12 cellular contexts compared by ENCODE assay signal in genomic region chr6:73655341-73655917, GRCh38. TPM values are rescaled to one million over a fixed set of nuclear protein-coding genes. Genes with fewer than 3 reads are reported as not detected.
DNase-seq lines count a peak whose midpoint lies in the region; ATAC-seq, FAIRE-seq and TF ChIP-seq lines count a peak whose summit lies in the region.
"Had no signal": no experiment of that assay in that cellular context is flagged by ENCODE, and none has a peak within 500 bp of the region (broad histone marks: within the 10 kb centered on the region; RNA-seq: fewer than 3 reads in every experiment).

No MANE protein-coding gene starts in this region.

- H3K4me1 ChIP-seq in A549 (peaks cover 16% of the 10 kb centered on the region; the same call in 2 of the 3 replicates), HEK293 (ENCODE audit: control insufficient read depth, insufficient read depth, low read length) (no peaks in the 10 kb centered on the region; the same call in 1 of the 2 replicates), astrocyte (ENCODE audit: insufficient read depth, low read length) (peaks cover 8% of the 10 kb centered on the region), mucosa of rectum (ENCODE audit: control insufficient read depth in 2 of 2, insufficient read depth in 2 of 2, low read length in 2 of 2) (peaks cover 0 to 5% of the 10 kb centered on the region in 2 donors)

- H3K27ac Mint-ChIP-seq in astrocyte (ENCODE audit: unreplicated experiment), result no peak overlapping the region
- no peak overlapping the region for H3K27ac Mint-ChIP-seq in chondrocyte (ENCODE audit: unreplicated experiment)

- H3K36me3 Mint-ChIP-seq in astrocyte (ENCODE audit: low read depth, unreplicated experiment) (no peaks in the 10 kb centered on the region), chondrocyte (ENCODE audit: low read depth) (no peaks in the 10 kb centered on the region)

- H3K9me3 Mint-ChIP-seq in astrocyte (ENCODE audit: unreplicated experiment) (no peaks in the 10 kb centered on the region), chondrocyte (ENCODE audit: low read depth) (no peaks in the 10 kb centered on the region)

- H3K36me3 ChIP-seq in HEK293 (ENCODE audit: control insufficient read depth in 2 of 2, insufficient read depth in 1 of 2, low read length in 2 of 2), result no peaks in the 10 kb centered on the region; a peak in 1 of 3 replicates
- no peaks in the 10 kb centered on the region for H3K36me3 ChIP-seq in astrocyte (ENCODE audit: insufficient read depth, low read length)
- no peaks in the 10 kb centered on the region for H3K36me3 ChIP-seq in mucosa of rectum (ENCODE audit: control insufficient read depth in 2 of 2, insufficient read depth in 2 of 2, low read length in 2 of 2)
- H3K36me3 ChIP-seq: cardiac muscle cell had no signal

- H3K27me3 ChIP-seq in astrocyte (ENCODE audit: insufficient read depth, low read length), result no peaks in the 10 kb centered on the region
- no peaks in the 10 kb centered on the region for H3K27me3 ChIP-seq in mucosa of rectum (ENCODE audit: control insufficient read depth in 2 of 2, insufficient read depth in 2 of 2, low read length in 2 of 2)
- H3K27me3 ChIP-seq: cardiac muscle cell had no signal

- H3K4me3 ChIP-seq in A549 (peak overlapping the region; percentile 86), HEK293 (ENCODE audit: low read depth, low read length) (no peak overlapping the region), astrocyte (ENCODE audit: insufficient read depth, low read depth, low read length) (no peak overlapping the region), mucosa of rectum (ENCODE audit: low read length in 2 of 2) (peak overlapping the region; percentile 95 to 96)

- H3K4me1 Mint-ChIP-seq in astrocyte (ENCODE audit: low read depth, unreplicated experiment) (peaks cover 5% of the 10 kb centered on the region), chondrocyte (ENCODE audit: low read depth) (peaks cover 24% of the 10 kb centered on the region)

- ATAC-seq in A549 (no peak), HG03378 (IDR thresholded peaks at IDR 0.05; ENCODE audit: unreplicated experiment) (no peak), HG03025 (IDR thresholded peaks at IDR 0.05; ENCODE audit: low FRiP score, unreplicated experiment) (no peak)
- ATAC-seq: left cardiac atrium had no signal

- CTCF ChIA-PET in A549 (lab: Yijun Ruan, JAX), result interaction anchor here (1.1 to 3.4 kb wide), 3 partner anchors 20 to 84 kb away, joined by 3 to 15 read pairs (median 8); no protein-coding TSS in a partner anchor
- CTCF ChIA-PET in HEK293 (lab: Yijun Ruan, JAX), result interaction anchor here (1.0 to 1.7 kb wide), 4 partner anchors 17 to 1553 kb away, joined by 3 to 10 read pairs (median 6); no protein-coding TSS in a partner anchor

- no peak for TF ChIP-seq POLR2A in A549 (IDR thresholded peaks at IDR 0.05; ENCODE audit: low read length)

- H3K4me3 Mint-ChIP-seq in astrocyte (ENCODE audit: unreplicated experiment) (peak overlapping the region; percentile 10), chondrocyte (ENCODE audit: unreplicated experiment) (no peak overlapping the region)

- POLR2A ChIA-PET in A549 (lab: Yijun Ruan, JAX) (interaction anchor here (1.1 to 1.3 kb wide), 2 partner anchors 8 to 132 kb away, joined by 3 read pairs; no protein-coding TSS in a partner anchor), HEK293 (lab: Yijun Ruan, JAX) (interaction anchor here (1.4 to 3.9 kb wide), 3 partner anchors 8 to 133 kb away, joined by 3 to 88 read pairs (median 3); partner anchors contain the start of gene EEF1A1)

- no peaks in the 10 kb centered on the region for H3K9me3 ChIP-seq in A549
- no peaks in the 10 kb centered on the region for H3K9me3 ChIP-seq in HEK293 (ENCODE audit: control insufficient read depth, insufficient read depth, low read depth, low read length)
- no peaks in the 10 kb centered on the region for H3K9me3 ChIP-seq in astrocyte (ENCODE audit: insufficient read depth, low read depth, low read length)
- no peaks in the 10 kb centered on the region for H3K9me3 ChIP-seq in mucosa of rectum (ENCODE audit: control insufficient read depth in 2 of 2, low read length in 2 of 2)

- H3K79me2 ChIP-seq in astrocyte (ENCODE audit: insufficient read depth, low read length), result peaks cover 19% of the 10 kb centered on the region

- TF ChIP-seq CTCF in A549 (IDR thresholded peaks at IDR 0.05) (no peak), HEK293 (tag by site-specific recombination; IDR thresholded peaks at IDR 0.05) (no peak), astrocyte (IDR thresholded peaks at IDR 0.05; ENCODE audit: insufficient read depth, low read depth, low read length) (no peak), chondrocyte (IDR thresholded peaks at IDR 0.05) (no peak)

- H4K20me1 ChIP-seq in astrocyte (ENCODE audit: insufficient read depth, low read length), result no peaks in the 10 kb centered on the region

- peak overlapping the region; percentile 87 for H3K4me2 ChIP-seq in A549
- H3K4me2 ChIP-seq in astrocyte (ENCODE audit: low read length), result no peak overlapping the region

- TF ChIP-seq EP300 in A549 (IDR thresholded peaks at IDR 0.05), result no peak

- FAIRE-seq in A549 (lab: Jason Lieb, UNC) (no peak), astrocyte (lab: Jason Lieb, UNC) (no peak)

- H3K27me3 Mint-ChIP-seq in astrocyte (ENCODE audit: low read depth, unreplicated experiment), result no peaks in the 10 kb centered on the region
- no peaks in the 10 kb centered on the region for H3K27me3 Mint-ChIP-seq in chondrocyte (ENCODE audit: low read depth)

- H3K27ac ChIP-seq in A549, result peak overlapping the region; percentile 90 to 97
- no peak overlapping the region for H3K27ac ChIP-seq in HEK293 (ENCODE audit: extremely low read depth, low read depth, low read length)
- no peak overlapping the region for H3K27ac ChIP-seq in astrocyte (ENCODE audit: low read depth, low read length)
- peak overlapping the region; percentile 97 for H3K27ac ChIP-seq in mucosa of rectum (ENCODE audit: low read depth in 2 of 2, low read length in 2 of 2)
- H3K27ac ChIP-seq: cardiac muscle cell had no signal

- H2AFZ ChIP-seq in astrocyte (ENCODE audit: low read depth, low read length), result no peak overlapping the region

- no peak for DNase-seq in A549 (ENCODE audit: low read depth in 1 of 2, low spot score in 1 of 2)
- DNase-seq in astrocyte (ENCODE audit: low read depth), result no peak
- no peak for DNase-seq in chondrocyte (ENCODE audit: low spot score)
- no peak for DNase-seq in cerebellar cortex (ENCODE audit: low spot score)
- DNase-seq: DMS 273 treated with DMSO at 0.1 percent for 48 hours, left cardiac atrium, T1000 had no signal

- WGBS in A549 (ENCODE audit: missing lambda C conversion rate), result 89% methylated on average over 2 of the region's 2 CpGs

- TF ChIP-seq RAD21 in A549 (conservative IDR thresholded peaks at IDR 0.05 in 1 of 2, IDR thresholded peaks at IDR 0.05 in 1 of 2), result no peak

- no peak overlapping the region for H3K9ac ChIP-seq in astrocyte (ENCODE audit: low read length)
- H3K9ac ChIP-seq in mucosa of rectum (ENCODE audit: low read depth in 1 of 2, low read length in 2 of 2), result peak overlapping the region; percentile 87 to 98

TF ChIP-seq in A549, 52 proteins besides CTCF, POLR2A, EP300 and RAD21 (continues in another document):
- TF ChIP-seq ZNF302 (CRISPR knock-in tag; IDR thresholded peaks at IDR 0.05), result no peak
- TF ChIP-seq PBX3 (IDR thresholded peaks at IDR 0.05), result no peak

TF ChIP-seq in HEK293, 187 proteins besides CTCF, POLR2A, EP300 and RAD21:
- TF ChIP-seq ZBTB44 (tag by site-specific recombination; IDR thresholded peaks at IDR 0.05) (no peak), ZNF658 (tag by site-specific recombination; IDR thresholded peaks at IDR 0.05) (no peak), ZNF10 (tag by site-specific recombination; IDR thresholded peaks at IDR 0.05) (peak; percentile 93), SALL2 (tag by site-specific recombination; IDR thresholded peaks at IDR 0.05; ENCODE audit: borderline replicate concordance) (no peak), ZNF571 (tag by site-specific recombination; IDR thresholded peaks at IDR 0.05) (no peak)

RNA-seq across cellular contexts. Expression of gene SLC17A5, which starts 1.6 kb away (rescaled TPM):
- polyA plus RNA-seq in A549 (2011; rRNA removed), result 9.6 and 10.0 TPM in 2 replicates
- polyA plus RNA-seq in A549 (2012; cell fraction: cytosol; rRNA removed), result 2.6 and 2.8 TPM in 2 replicates
- polyA plus RNA-seq in A549 (2012; cell fraction: nucleus; rRNA removed), result 1.4 and 1.5 TPM in 2 replicates
- polyA plus RNA-seq in A549 (2017; fragmentation: RNase III; extraction: RNeasy Plus Mini Kit Qiagen cat#74134 plus additional on column Dnase treatment), result 7.0 to 10.6 TPM (median 7.8 TPM) in 3 replicates
- 7.3 and 10.2 TPM in 2 replicates for polyA minus RNA-seq in A549 (2011; rRNA and poly(A)+ RNA removed)
- 25.5 and 30.6 TPM in 2 replicates for total RNA-seq in astrocyte
- 29.8 to 48.2 TPM (median 33.0 TPM) in 3 replicates for total RNA-seq in chondrocyte

RNA-seq across cellular contexts. Expression of gene CD109, which starts 40.6 kb away (rescaled TPM):
- polyA plus RNA-seq in A549 (2011; rRNA removed) (47.1 and 56.7 TPM in 2 replicates), A549 (2017; fragmentation: RNase III; extraction: RNeasy Plus Mini Kit Qiagen cat#74134 plus additional on column Dnase treatment) (17.3 to 18.3 TPM (median 17.8 TPM) in 3 replicates)
- 4.0 and 4.7 TPM in 2 replicates for polyA plus RNA-seq in A549 (2012; cell fraction: cytosol; rRNA removed)
- 5.9 and 8.2 TPM in 2 replicates for polyA plus RNA-seq in A549 (2012; cell fraction: nucleus; rRNA removed)
- polyA minus RNA-seq in A549 (2011; rRNA and poly(A)+ RNA removed), result 23.7 and 24.1 TPM in 2 replicates
- total RNA-seq in astrocyte (18.3 and 22.9 TPM in 2 replicates), chondrocyte (25.4 to 33.1 TPM (median 26.0 TPM) in 3 replicates)

Comparison
In these comparisons a context has a peak if more than half of its experiments do, and no peak if none do; other contexts are left out.
1. H3K27ac ChIP-seq: peak in A549 (2 of 2) and mucosa of rectum (2 of 2); none in HEK293 (single experiment) and astrocyte (single experiment).
2. H3K4me3 ChIP-seq: peak in A549 (single experiment) and mucosa of rectum (2 of 2); none in HEK293 (single experiment) and astrocyte (single experiment).